ENCODE assay signal across 6 cellular contexts in the genomic region with DNA sequence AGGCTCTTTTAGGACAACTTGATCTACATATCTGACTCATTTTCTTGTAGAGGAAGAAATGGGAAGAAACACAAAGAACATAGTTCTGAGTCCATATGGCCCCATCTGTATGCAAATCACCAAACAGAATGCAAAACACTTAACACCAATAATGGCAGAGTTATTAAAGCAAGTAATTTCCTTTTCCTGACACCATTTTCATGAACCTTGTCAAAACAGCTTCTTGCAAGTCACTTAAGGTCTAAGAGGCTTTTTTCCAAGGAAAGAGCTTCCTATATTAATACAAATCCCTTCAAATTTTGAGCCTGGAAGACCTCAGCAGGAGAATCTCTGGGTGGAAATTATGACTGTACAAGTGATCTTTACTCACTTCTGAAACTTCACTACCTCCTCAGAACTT.
"Had no signal": no experiment of that assay in that cellular context is flagged by ENCODE, and none has a peak within 500 bp of the region (broad histone marks: within the 10 kb centered on the region; RNA-seq: fewer than 3 reads in every experiment).

No MANE protein-coding gene starts in this region.

- ATAC-seq: GM23338, HepG2 had no signal

- H3K27ac ChIP-seq: HL-60 had no signal

- DNase-seq: H9, HCEC 1CT had no signal

- H3K4me1 Mint-ChIP-seq: IgD-negative memory B cell had no signal

- H3K27ac Mint-ChIP-seq: GM23338, H9, IgD-negative memory B cell had no signal

- H3K4me3 Mint-ChIP-seq: GM23338, H9, IgD-negative memory B cell had no signal

- H3K27me3 Mint-ChIP-seq: IgD-negative memory B cell had no signal

- H3K4me2 ChIP-seq: GM23338 had no signal

- H3K4me3 ChIP-seq: GM23338 had no signal

- H2AFZ ChIP-seq: GM23338 had no signal
